Comparison of ENCODE assay signal across 8 cellular contexts in genomic region chr11:46352063-46352841, GRCh38. TPM values are rescaled to one million over a fixed set of nuclear protein-coding genes. Genes with fewer than 3 reads are reported as not detected.
DNase-seq lines count a peak whose midpoint lies in the region; ATAC-seq lines count a peak whose summit lies in the region.

No MANE protein-coding gene starts in this region.

- no peaks in the 10 kb centered on the region for H3K27me3 Mint-ChIP-seq in activated CD4-positive, alpha-beta memory T cell treated with anti-CD3 and anti-CD28 coated beads, Interleukin-2, amount 10 ng/mL, durations not matched to agents 7 days and 5 days
- no peaks in the 10 kb centered on the region for H3K27me3 Mint-ChIP-seq in stimulated activated naive CD8-positive, alpha-beta T cell treated with anti-CD3 and anti-CD28 coated beads, Interleukin-15, Interleukin-2, amounts not matched to agents 100 ng/mL and 50 ng/mL, for 24 hours

- H3K4me3 ChIP-seq in BLaER1 (no peak overlapping the region; the same call in 1 of the 2 replicates), duodenal mucosa (ENCODE audit: low read depth in 1 of 2, low read length in 2 of 2) (peak overlapping the region; percentile 32 to 51)

- H3K4me3 Mint-ChIP-seq in activated CD4-positive, alpha-beta memory T cell treated with anti-CD3 and anti-CD28 coated beads, Interleukin-2, amount 10 ng/mL, durations not matched to agents 7 days and 5 days = peak overlapping the region; percentile 74
- H3K4me3 Mint-ChIP-seq in stimulated activated naive CD8-positive, alpha-beta T cell treated with anti-CD3 and anti-CD28 coated beads, Interleukin-15, Interleukin-2, amounts not matched to agents 100 ng/mL and 50 ng/mL, for 24 hours = peak overlapping the region; percentile 81

- peak overlapping the region; percentile 79 for H3K4me2 ChIP-seq in BLaER1

- H3K36me3 ChIP-seq in BLaER1 (peaks cover 47% of the 10 kb centered on the region), duodenal mucosa (ENCODE audit: control insufficient read depth in 1 of 2, insufficient read depth in 2 of 2, low read length in 2 of 2) (peaks cover 0 to 6% of the 10 kb centered on the region in 2 donors)

- no peak for ATAC-seq in HG03175 (IDR thresholded peaks at IDR 0.05; ENCODE audit: unreplicated experiment)

- CTCF ChIA-PET in activated CD4-positive, alpha-beta memory T cell treated with anti-CD3 and anti-CD28 coated beads, Interleukin-2, amount 10 ng/mL, durations not matched to agents 7 days and 5 days (lab: Charles Lee) = interaction anchor here (0.5 to 10.7 kb wide), 23 partner anchors 8 to 699 kb away, joined by 3 to 210 read pairs (median 5); no protein-coding TSS in a partner anchor

- H3K9me3 ChIP-seq in BLaER1 = no peaks in the 10 kb centered on the region
- no peaks in the 10 kb centered on the region for H3K9me3 ChIP-seq in duodenal mucosa (ENCODE audit: control insufficient read depth in 1 of 2, low read length in 2 of 2)

- POLR2A ChIA-PET in activated CD4-positive, alpha-beta memory T cell treated with anti-CD3 and anti-CD28 coated beads, Interleukin-2, amount 10 ng/mL, durations not matched to agents 7 days and 5 days (lab: Charles Lee) = interaction anchor here (0.7 to 8.8 kb wide), 3 partner anchors 11 to 37 kb away, joined by 3 to 143 read pairs (median 4); no protein-coding TSS in a partner anchor

- H3K9ac ChIP-seq in BLaER1 (peak overlapping the region; percentile 63), duodenal mucosa (ENCODE audit: low read depth in 1 of 2, low read length in 2 of 2) (peak overlapping the region; percentile 38 to 59)

- peak overlapping the region; percentile 73 for H3K27ac Mint-ChIP-seq in activated CD4-positive, alpha-beta memory T cell treated with anti-CD3 and anti-CD28 coated beads, Interleukin-2, amount 10 ng/mL, durations not matched to agents 7 days and 5 days
- H3K27ac Mint-ChIP-seq in stimulated activated naive CD8-positive, alpha-beta T cell treated with anti-CD3 and anti-CD28 coated beads, Interleukin-15, Interleukin-2, amounts not matched to agents 100 ng/mL and 50 ng/mL, for 24 hours = peak overlapping the region; percentile 88

- DNase-seq in Kasumi-1 (lab: John Stamatoyannopoulos, UW) (peak; percentile 45 to 56), myocyte (ENCODE audit: low read depth) (peak; percentile 60), epidermal melanocyte (ENCODE audit: insufficient read length, low spot score) (no peak)
- DNase-seq in activated CD4-positive, alpha-beta memory T cell treated with anti-CD3 and anti-CD28 coated beads, Interleukin-2, amount 10 ng/mL, durations not matched to agents 7 days and 5 days = peak; percentile 80

- H3K4me1 Mint-ChIP-seq in activated CD4-positive, alpha-beta memory T cell treated with anti-CD3 and anti-CD28 coated beads, Interleukin-2, amount 10 ng/mL, durations not matched to agents 7 days and 5 days = peaks cover 71% of the 10 kb centered on the region
- peaks cover 81% of the 10 kb centered on the region for H3K4me1 Mint-ChIP-seq in stimulated activated naive CD8-positive, alpha-beta T cell treated with anti-CD3 and anti-CD28 coated beads, Interleukin-15, Interleukin-2, amounts not matched to agents 100 ng/mL and 50 ng/mL, for 24 hours (ENCODE audit: low read depth)

- H3K9me3 Mint-ChIP-seq in activated CD4-positive, alpha-beta memory T cell treated with anti-CD3 and anti-CD28 coated beads, Interleukin-2, amount 10 ng/mL, durations not matched to agents 7 days and 5 days = no peaks in the 10 kb centered on the region
- H3K9me3 Mint-ChIP-seq in stimulated activated naive CD8-positive, alpha-beta T cell treated with anti-CD3 and anti-CD28 coated beads, Interleukin-15, Interleukin-2, amounts not matched to agents 100 ng/mL and 50 ng/mL, for 24 hours = no peaks in the 10 kb centered on the region

- no peaks in the 10 kb centered on the region for H3K27me3 ChIP-seq in BLaER1
- no peaks in the 10 kb centered on the region for H3K27me3 ChIP-seq in duodenal mucosa (ENCODE audit: control insufficient read depth in 1 of 2, insufficient read depth in 2 of 2, low read length in 2 of 2)

- peaks cover 52% of the 10 kb centered on the region for H3K36me3 Mint-ChIP-seq in activated CD4-positive, alpha-beta memory T cell treated with anti-CD3 and anti-CD28 coated beads, Interleukin-2, amount 10 ng/mL, durations not matched to agents 7 days and 5 days (ENCODE audit: low read depth)
- H3K36me3 Mint-ChIP-seq in stimulated activated naive CD8-positive, alpha-beta T cell treated with anti-CD3 and anti-CD28 coated beads, Interleukin-15, Interleukin-2, amounts not matched to agents 100 ng/mL and 50 ng/mL, for 24 hours (ENCODE audit: low read depth) = peaks cover 7% of the 10 kb centered on the region

- H3K4me1 ChIP-seq in BLaER1 = peaks cover 80% of the 10 kb centered on the region
- H3K4me1 ChIP-seq in duodenal mucosa (ENCODE audit: control insufficient read depth in 1 of 2, insufficient read depth in 2 of 2, low read length in 2 of 2) = peaks cover 59 to 62% of the 10 kb centered on the region in 2 donors

- H3K27ac ChIP-seq in BLaER1 (peak overlapping the region; percentile 68), duodenal mucosa (ENCODE audit: low read depth, low read length) (peak overlapping the region; percentile 26)

- H4K20me1 ChIP-seq in BLaER1 = peaks cover 92% of the 10 kb centered on the region

RNA-seq across cellular contexts. Expression of gene DGKZ, which starts 5.0 kb away (rescaled TPM):
- total RNA-seq in activated CD4-positive, alpha-beta memory T cell treated with anti-CD3 and anti-CD28 coated beads, Interleukin-2, amount 10 ng/mL, durations not matched to agents 7 days and 5 days = 100 to 1,000 TPM; 141 to 143 TPM
- 103 and 129 TPM in 2 replicates for total RNA-seq in myocyte
- polyA plus RNA-seq in myocyte (2012) = 53.9 TPM

RNA-seq across cellular contexts. Expression of gene MDK, which starts 29.2 kb away (rescaled TPM):
- 1 to 10 TPM; 3.5 to 4.1 TPM for total RNA-seq in activated CD4-positive, alpha-beta memory T cell treated with anti-CD3 and anti-CD28 coated beads, Interleukin-2, amount 10 ng/mL, durations not matched to agents 7 days and 5 days
- 147 and 185 TPM in 2 replicates for total RNA-seq in myocyte
- 89.0 TPM for polyA plus RNA-seq in myocyte (2012)

RNA-seq across cellular contexts. Expression of gene CHRM4, which starts 39.3 kb away (rescaled TPM):
- total RNA-seq in activated CD4-positive, alpha-beta memory T cell treated with anti-CD3 and anti-CD28 coated beads, Interleukin-2, amount 10 ng/mL, durations not matched to agents 7 days and 5 days = under 1 TPM; 0.30 to 0.38 TPM
- total RNA-seq in myocyte = 0.19 TPM in 1 of 2 replicates, not detected in the other
- 0.55 TPM for polyA plus RNA-seq in myocyte (2012)

Comparison
In these comparisons a context has a peak if more than half of its experiments do, and no peak if none do; other contexts are left out.
1. RNA of gene MDK, which starts 29.2 kb away (total RNA-seq): 147 to 185 TPM in myocyte; 3.5 to 4.1 TPM in activated CD4-positive, alpha-beta memory T cell treated with anti-CD3 and anti-CD28 coated beads, Interleukin-2, amount 10 ng/mL, durations not matched to agents 7 days and 5 days; every median in the first group is over 10 times any median in the second.